In genomic region chr12:113273053-113273725, GRCh38 we compare ENCODE assay signal across 2 cellular contexts.
A peak's percentile ranks its signal among the peaks of the same experiment; 100 is the strongest.
TF ChIP-seq lines count a peak whose summit lies in the region.

No MANE protein-coding gene starts in this region.

TF ChIP-seq in liver, 16 proteins besides CTCF, POLR2A, EP300 and RAD21:
- TF ChIP-seq REST (IDR thresholded peaks at IDR 0.05) (peak; percentile 49), SP1 (IDR thresholded peaks at IDR 0.05) (no peak)

TF ChIP-seq in HepG2, 621 proteins besides CTCF, POLR2A, EP300 and RAD21:
- TF ChIP-seq REST (IDR thresholded peaks at IDR 0.05; ENCODE audit: borderline replicate concordance in 1 of 2, low read depth in 1 of 2, low read length in 2 of 2) (peak in 1 of 2 experiments; percentile 52; a peak in 2 of 4 replicates), RBFOX2 (IDR thresholded peaks at IDR 0.05; ENCODE audit: low read depth, low read length) (no peak)
